ENCODE assay signal across 9 cellular contexts in the genomic region with DNA sequence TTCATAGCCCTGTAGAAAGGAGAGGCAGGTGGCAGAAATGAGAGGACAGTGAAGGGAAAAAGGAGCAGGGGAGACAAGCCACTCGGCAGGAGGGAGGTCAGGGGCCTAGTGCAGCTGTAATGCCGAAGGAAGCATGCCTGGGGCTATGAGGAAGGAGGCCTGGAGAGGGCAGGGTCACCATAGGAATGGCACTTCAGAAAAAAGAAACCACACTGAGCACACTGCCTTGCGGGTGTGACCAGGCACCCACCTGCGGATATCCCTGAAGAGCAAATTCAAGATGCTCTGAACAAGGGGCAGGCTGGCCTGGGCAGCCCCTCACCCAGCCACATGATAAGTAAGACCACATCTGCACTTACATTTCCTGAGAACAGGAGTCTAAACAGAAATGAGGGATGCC.
DNase-seq lines count a peak whose midpoint lies in the region; ATAC-seq and TF ChIP-seq lines count a peak whose summit lies in the region.
"Had no signal": no experiment of that assay in that cellular context is flagged by ENCODE, and none has a peak within 500 bp of the region (broad histone marks: within the 10 kb centered on the region; RNA-seq: fewer than 3 reads in every experiment).

No MANE protein-coding gene starts in this region.

- H3K27ac ChIP-seq in iPS DF 6.9 (ENCODE audit: low read length) (no peak overlapping the region), thyroid gland (no peak overlapping the region)

- no peaks in the 10 kb centered on the region for H3K27me3 Mint-ChIP-seq in activated T-cell treated with anti-CD3 and anti-CD28 coated beads, Interleukin-2, amount 50 U/mL, for 72 hours (ENCODE audit: low read depth)

- no peak overlapping the region for H3K4me3 ChIP-seq in WI38 (ENCODE audit: low read depth, low read length)
- no peak overlapping the region for H3K4me3 ChIP-seq in iPS DF 6.9 (ENCODE audit: low read length)
- no peak overlapping the region for H3K4me3 ChIP-seq in thyroid gland (replicated peaks in 1 of 3)

- no peak for DNase-seq in activated T-cell treated with anti-CD3 and anti-CD28 coated beads, Interleukin-2, amount 50 U/mL, for 72 hours
- DNase-seq in activated T-cell treated with anti-CD3 and anti-CD28 coated beads, Interleukin-2, amount 50 U/mL, for 1 hour = no peak
- DNase-seq in iPS DF 6.9 (ENCODE audit: low read depth, low spot score) (peak; percentile 61), thyroid gland (peak; percentile 8 to 18), NCI-H524 treated with DMSO at 0.1 percent for 48 hours (lab: John Stamatoyannopoulos, UW) (no peak)

- intact Hi-C loops in thyroid gland (cut with DNase I) = no loop called here

- no peaks in the 10 kb centered on the region for H3K4me1 ChIP-seq in iPS DF 6.9 (ENCODE audit: control insufficient read depth, insufficient read depth, low read length)
- H3K4me1 ChIP-seq in thyroid gland = no peaks in the 10 kb centered on the region

- TF ChIP-seq CTCF in WI38 (IDR thresholded peaks at IDR 0.05; ENCODE audit: low read depth, low read length) (peak; percentile 26; the same call in 1 of the 2 replicates), thyroid gland (IDR thresholded peaks at IDR 0.05) (peak in 1 of 6 experiments; percentile 22)

- no peak overlapping the region for H3K4me3 Mint-ChIP-seq in activated T-cell treated with anti-CD3 and anti-CD28 coated beads, Interleukin-2, amount 50 U/mL, for 72 hours
- H3K4me3 Mint-ChIP-seq: neural crest cell had no signal

- H3K9me3 ChIP-seq in iPS DF 6.9 (ENCODE audit: control insufficient read depth, insufficient read depth, low read length) (no peaks in the 10 kb centered on the region), thyroid gland (no peaks in the 10 kb centered on the region)

- no peak for ATAC-seq in activated T-cell treated with anti-CD3 and anti-CD28 coated beads, Interleukin-2, amount 50 U/mL, for 72 hours (replicated peaks in 1 of 2)
- ATAC-seq in GM21515 (IDR thresholded peaks at IDR 0.05; ENCODE audit: unreplicated experiment) (no peak), HG03342 (IDR thresholded peaks at IDR 0.05; ENCODE audit: unreplicated experiment) (no peak)

- H3K36me3 ChIP-seq in iPS DF 6.9 (ENCODE audit: control insufficient read depth, insufficient read depth, low read length) = 0 out of 2 replicates have a peak, but pooled peaks cover 2% of the 10 kb centered on the region
- H3K36me3 ChIP-seq in thyroid gland = peaks cover 37 to 38% of the 10 kb centered on the region in 2 donors

- TF ChIP-seq POLR2A in thyroid gland (IDR thresholded peaks at IDR 0.05) = no peak

- no peaks in the 10 kb centered on the region for H3K27me3 ChIP-seq in iPS DF 6.9 (ENCODE audit: control insufficient read depth, insufficient read depth, low read length)
- H3K27me3 ChIP-seq in thyroid gland = no peaks in the 10 kb centered on the region

- no CpG with 5 or more reads among the region's 4 CpGs for WGBS in iPS DF 6.9 (ENCODE audit: insufficient coverage, insufficient read length)
- WGBS in thyroid gland, 2 donors = 77 to 83% methylated on average over 4 of the region's 4 CpGs

- H3K36me3 Mint-ChIP-seq in activated T-cell treated with anti-CD3 and anti-CD28 coated beads, Interleukin-2, amount 50 U/mL, for 72 hours (ENCODE audit: insufficient read depth in 2 of 2) = peaks cover 26 to 48% of the 10 kb centered on the region in 2 donors

- peak overlapping the region; percentile 74 for H3K27ac Mint-ChIP-seq in activated T-cell treated with anti-CD3 and anti-CD28 coated beads, Interleukin-2, amount 50 U/mL, for 72 hours

- peaks cover 36% of the 10 kb centered on the region for H3K4me1 Mint-ChIP-seq in activated T-cell treated with anti-CD3 and anti-CD28 coated beads, Interleukin-2, amount 50 U/mL, for 72 hours (ENCODE audit: low read depth)

- no peaks in the 10 kb centered on the region for H3K9me3 Mint-ChIP-seq in activated T-cell treated with anti-CD3 and anti-CD28 coated beads, Interleukin-2, amount 50 U/mL, for 72 hours
- H3K9me3 Mint-ChIP-seq: neural crest cell had no signal

Comparison
In these comparisons a context has a peak if more than half of its experiments do, and no peak if none do; other contexts are left out.
1. DNase-seq: peak in iPS DF 6.9 (single experiment) and thyroid gland (2 of 2); none in activated T-cell treated with anti-CD3 and anti-CD28 coated beads, Interleukin-2, amount 50 U/mL, for 72 hours (0 of 2), activated T-cell treated with anti-CD3 and anti-CD28 coated beads, Interleukin-2, amount 50 U/mL, for 1 hour (single experiment) and NCI-H524 treated with DMSO at 0.1 percent for 48 hours (single experiment).